Comparison of ENCODE assay signal across 8 cellular contexts in the genomic region with DNA sequence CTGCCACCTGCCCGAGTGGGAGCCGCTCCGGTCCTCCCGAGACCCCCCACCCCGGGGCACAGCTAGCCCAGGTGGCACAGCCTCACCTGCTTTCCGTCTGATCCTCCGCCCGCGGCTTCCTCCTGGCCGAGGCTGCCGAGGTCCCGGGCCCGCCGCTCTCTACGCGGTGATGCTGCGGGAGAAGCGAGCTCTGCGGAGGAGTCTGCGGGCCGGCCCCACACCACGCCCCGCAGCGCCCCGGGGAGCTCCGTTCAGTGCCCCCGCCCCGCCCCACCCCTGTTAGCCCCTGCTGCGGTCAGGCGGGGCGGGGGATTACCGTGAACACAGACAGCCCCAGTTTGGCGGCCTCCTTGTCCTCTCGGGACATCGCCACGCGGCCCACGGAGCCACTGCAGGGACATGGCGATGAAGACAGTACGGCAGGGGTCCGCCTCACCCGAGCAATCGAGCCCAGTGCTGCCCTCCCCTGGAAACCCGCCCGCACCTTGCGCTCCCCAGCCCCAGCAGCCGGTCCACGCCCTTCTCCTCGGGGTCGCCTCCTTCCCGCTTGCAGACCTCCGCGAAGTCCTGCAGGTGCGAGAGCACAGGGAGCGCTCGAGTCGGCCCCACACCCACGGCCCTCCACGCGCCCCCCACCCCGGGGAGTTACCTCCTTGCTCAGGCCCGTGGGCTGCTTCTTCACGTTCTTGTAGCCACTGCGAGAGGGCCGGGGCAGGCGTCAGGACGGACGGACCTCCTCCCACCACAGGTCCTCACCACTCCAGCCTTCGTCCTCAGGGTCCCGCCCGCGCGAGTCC. TPM values are rescaled to one million over a fixed set of nuclear protein-coding genes. Genes with fewer than 3 reads are reported as not detected.
A peak's percentile ranks its signal among the peaks of the same experiment; 100 is the strongest.
DNase-seq lines count a peak whose midpoint lies in the region; ATAC-seq and TF ChIP-seq lines count a peak whose summit lies in the region.

No MANE protein-coding gene starts in this region.

- peak overlapping the region; percentile 43 for H3K27ac Mint-ChIP-seq in mesothelial cell of epicardium

- peak overlapping the region; percentile 68 for H3K4me3 Mint-ChIP-seq in mesothelial cell of epicardium

- H3K27me3 Mint-ChIP-seq in mesothelial cell of epicardium (ENCODE audit: low read depth): no peaks in the 10 kb centered on the region

- H3K27ac ChIP-seq in thymus (ENCODE audit: low read depth) (peak overlapping the region; percentile 66), caudate nucleus (ENCODE audit: low read depth, low read length) (no peak overlapping the region)

- TF ChIP-seq EP300 in Ishikawa (IDR thresholded peaks at IDR 0.05; ENCODE audit: borderline replicate concordance): no peak

- peaks cover 48% of the 10 kb centered on the region for H3K36me3 ChIP-seq in thymus (ENCODE audit: control insufficient read depth, insufficient read depth)

- no peaks in the 10 kb centered on the region for H3K27me3 ChIP-seq in thymus (ENCODE audit: control insufficient read depth, insufficient read depth)

- H3K4me1 Mint-ChIP-seq in mesothelial cell of epicardium: peaks cover 15% of the 10 kb centered on the region

- H3K36me3 Mint-ChIP-seq in mesothelial cell of epicardium: peaks cover 17% of the 10 kb centered on the region

- 11% methylated on average over 73 of the region's 73 CpGs for WGBS in thymus

- peaks cover 13% of the 10 kb centered on the region for H3K4me1 ChIP-seq in thymus (ENCODE audit: control insufficient read depth, insufficient read depth, low read length)

- no peak for TF ChIP-seq CTCF in mesothelial cell of epicardium (IDR thresholded peaks at IDR 0.05; ENCODE audit: unreplicated experiment)

- no peaks in the 10 kb centered on the region for H3K9me3 Mint-ChIP-seq in mesothelial cell of epicardium

- DNase-seq in DMS53 treated with DMSO at 0.1 percent for 48 hours (lab: John Stamatoyannopoulos, UW; ENCODE audit: unreplicated experiment): peak; percentile 32
- peak; percentile 73 for DNase-seq in ecto neural progenitor cell (ENCODE audit: low spot score)
- peak in 1 of 2 experiments; percentile 63 for DNase-seq in mesothelial cell of epicardium (ENCODE audit: low spot score in 2 of 2, unreplicated experiment in 2 of 2)
- DNase-seq in caudate nucleus (lab: John Stamatoyannopoulos, UW): no peak

- H3K9me3 ChIP-seq in thymus (ENCODE audit: control insufficient read depth): no peaks in the 10 kb centered on the region

- peak overlapping the region; percentile 91 for H3K4me3 ChIP-seq in thymus (ENCODE audit: low read length)

- no peak for TF ChIP-seq RAD21 in Ishikawa (IDR thresholded peaks at IDR 0.05; ENCODE audit: low read depth)

- ATAC-seq in GM21526 (IDR thresholded peaks at IDR 0.05; ENCODE audit: low FRiP score, unreplicated experiment): peak; percentile 15
- peak; percentile 39 to 50 for ATAC-seq in activated CD4-positive, CD25-positive, alpha-beta regulatory T cell treated with anti-CD3 and anti-CD28 coated beads, Interleukin-2, amount 50 U/mL, for 24 hours

TF ChIP-seq in Ishikawa, 13 proteins besides CTCF, POLR2A, EP300 and RAD21:
- TF ChIP-seq, protein P1, sequence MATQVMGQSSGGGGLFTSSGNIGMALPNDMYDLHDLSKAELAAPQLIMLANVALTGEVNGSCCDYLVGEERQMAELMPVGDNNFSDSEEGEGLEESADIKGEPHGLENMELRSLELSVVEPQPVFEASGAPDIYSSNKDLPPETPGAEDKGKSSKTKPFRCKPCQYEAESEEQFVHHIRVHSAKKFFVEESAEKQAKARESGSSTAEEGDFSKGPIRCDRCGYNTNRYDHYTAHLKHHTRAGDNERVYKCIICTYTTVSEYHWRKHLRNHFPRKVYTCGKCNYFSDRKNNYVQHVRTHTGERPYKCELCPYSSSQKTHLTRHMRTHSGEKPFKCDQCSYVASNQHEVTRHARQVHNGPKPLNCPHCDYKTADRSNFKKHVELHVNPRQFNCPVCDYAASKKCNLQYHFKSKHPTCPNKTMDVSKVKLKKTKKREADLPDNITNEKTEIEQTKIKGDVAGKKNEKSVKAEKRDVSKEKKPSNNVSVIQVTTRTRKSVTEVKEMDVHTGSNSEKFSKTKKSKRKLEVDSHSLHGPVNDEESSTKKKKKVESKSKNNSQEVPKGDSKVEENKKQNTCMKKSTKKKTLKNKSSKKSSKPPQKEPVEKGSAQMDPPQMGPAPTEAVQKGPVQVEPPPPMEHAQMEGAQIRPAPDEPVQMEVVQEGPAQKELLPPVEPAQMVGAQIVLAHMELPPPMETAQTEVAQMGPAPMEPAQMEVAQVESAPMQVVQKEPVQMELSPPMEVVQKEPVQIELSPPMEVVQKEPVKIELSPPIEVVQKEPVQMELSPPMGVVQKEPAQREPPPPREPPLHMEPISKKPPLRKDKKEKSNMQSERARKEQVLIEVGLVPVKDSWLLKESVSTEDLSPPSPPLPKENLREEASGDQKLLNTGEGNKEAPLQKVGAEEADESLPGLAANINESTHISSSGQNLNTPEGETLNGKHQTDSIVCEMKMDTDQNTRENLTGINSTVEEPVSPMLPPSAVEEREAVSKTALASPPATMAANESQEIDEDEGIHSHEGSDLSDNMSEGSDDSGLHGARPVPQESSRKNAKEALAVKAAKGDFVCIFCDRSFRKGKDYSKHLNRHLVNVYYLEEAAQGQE (IDR thresholded peaks at IDR 0.05; ENCODE audit: low read depth): no peak
- peak; percentile 68; the same call in 1 of the 2 replicates for TF ChIP-seq ZBTB7A (IDR thresholded peaks at IDR 0.05; ENCODE audit: low read depth)
- TF ChIP-seq, protein P2, sequence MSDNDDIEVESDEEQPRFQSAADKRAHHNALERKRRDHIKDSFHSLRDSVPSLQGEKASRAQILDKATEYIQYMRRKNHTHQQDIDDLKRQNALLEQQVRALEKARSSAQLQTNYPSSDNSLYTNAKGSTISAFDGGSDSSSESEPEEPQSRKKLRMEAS (IDR thresholded peaks at IDR 0.05): peak; percentile 50

RNA-seq across cellular contexts. Expression of a gene that starts 0.9 kb away (rescaled TPM):
- total RNA-seq in mesothelial cell of epicardium: 19.3 to 20.9 TPM (median 20.2 TPM) in 3 replicates
- 26.1 TPM for polyA plus RNA-seq in thymus

RNA-seq across cellular contexts. Expression of a gene that starts 6.9 kb away (rescaled TPM):
- total RNA-seq in mesothelial cell of epicardium: 53.9 to 56.9 TPM (median 54.2 TPM) in 3 replicates
- polyA plus RNA-seq in thymus: 96.7 TPM

RNA-seq across cellular contexts. Expression of a gene that starts 19.7 kb away (rescaled TPM):
- total RNA-seq in mesothelial cell of epicardium: 255 to 277 TPM (median 262 TPM) in 3 replicates
- 227 TPM for polyA plus RNA-seq in thymus

RNA-seq across cellular contexts. Expression of a gene that starts 37.9 kb away (rescaled TPM):
- 129 to 136 TPM (median 135 TPM) in 3 replicates for total RNA-seq in mesothelial cell of epicardium
- polyA plus RNA-seq in thymus: 370 TPM

RNA-seq across cellular contexts. Expression of a gene that starts 47.5 kb away (rescaled TPM):
- 2.5 to 2.6 TPM (median 2.5 TPM) in 3 replicates for total RNA-seq in mesothelial cell of epicardium
- 1.2 TPM for polyA plus RNA-seq in thymus

Comparison
In these comparisons a context has a peak if more than half of its experiments do, and no peak if none do; other contexts are left out.
1. DNase-seq: peak in DMS53 treated with DMSO at 0.1 percent for 48 hours (single experiment) and ecto neural progenitor cell (single experiment); none in caudate nucleus (0 of 61).